ENCODE assay signal across 8 cellular contexts in genomic region chr9:62801372-62801811, GRCh38.
DNase-seq lines count a peak whose midpoint lies in the region; ATAC-seq, FAIRE-seq and TF ChIP-seq lines count a peak whose summit lies in the region.
"Not testable (repeated sequence)": the region's sequence is repeated elsewhere in the genome, so short reads cannot be mapped to it uniquely, and the experiment has no call there.

No MANE protein-coding gene starts in this region.

- dilution Hi-C loops in keratinocyte (cut with MboI; ENCODE audit: extremely low pct_ligation_motif_present, low sequenced_read_pairs): not testable (repeated sequence)

- not testable (repeated sequence) for H4K20me1 ChIP-seq in astrocyte (ENCODE audit: insufficient read depth, low read length); keratinocyte (ENCODE audit: control insufficient read depth, extremely low read depth, insufficient read depth, low read length)

- H3K27ac Mint-ChIP-seq in CD4-positive, CD25-positive, alpha-beta regulatory T cell: peak overlapping the region in 1 of 3 donors; percentile 53
- peak overlapping the region; percentile 75 for H3K27ac Mint-ChIP-seq in astrocyte (ENCODE audit: unreplicated experiment)
- not testable (repeated sequence) for H3K27ac Mint-ChIP-seq in neural crest cell (ENCODE audit: unreplicated experiment)

- peak overlapping the region; percentile 66 to 76 (median 70) for H3K4me3 Mint-ChIP-seq in CD4-positive, CD25-positive, alpha-beta regulatory T cell
- H3K4me3 Mint-ChIP-seq in astrocyte (ENCODE audit: unreplicated experiment) (peak overlapping the region; percentile 81), neural crest cell (peak overlapping the region; percentile 83)

- not testable (repeated sequence) for H3K9me1 ChIP-seq in keratinocyte (ENCODE audit: control insufficient read depth, extremely low read depth, insufficient read depth, low read length)

- H3K27me3 ChIP-seq in CD4-positive, CD25-positive, alpha-beta regulatory T cell (ENCODE audit: control insufficient read depth, insufficient read depth, low read length): peaks cover 19% of the 10 kb centered on the region
- H3K27me3 ChIP-seq in HUES48 (ENCODE audit: control insufficient read depth, insufficient read depth, low read length) (peaks cover 78% of the 10 kb centered on the region), esophagus squamous epithelium (peaks cover 0 to 74% (median 8%) of the 10 kb centered on the region in 4 donors), keratinocyte (ENCODE audit: control insufficient read depth, extremely low read depth, insufficient read depth, low read length) (peaks cover 21% of the 10 kb centered on the region), stomach (peaks cover 36 to 71% (median 46%) of the 10 kb centered on the region in 3 donors)
- H3K27me3 ChIP-seq in astrocyte (ENCODE audit: insufficient read depth, low read length): not testable (repeated sequence)

- H3K4me2 ChIP-seq in astrocyte (ENCODE audit: low read length): peak overlapping the region; percentile 87
- peak overlapping the region; percentile 67 for H3K4me2 ChIP-seq in keratinocyte (ENCODE audit: control insufficient read depth, extremely low read depth, insufficient read depth, low read depth, low read length)

- H3K4me1 ChIP-seq in CD4-positive, CD25-positive, alpha-beta regulatory T cell (ENCODE audit: control insufficient read depth, insufficient read depth, low read length, poor library complexity, severe bottlenecking): peaks cover 38% of the 10 kb centered on the region
- not testable (repeated sequence) for H3K4me1 ChIP-seq in HUES48 (ENCODE audit: control insufficient read depth, insufficient read depth, low read length); keratinocyte (ENCODE audit: control insufficient read depth, extremely low read depth, insufficient read depth, low read length)
- peaks cover 28% of the 10 kb centered on the region for H3K4me1 ChIP-seq in astrocyte (ENCODE audit: insufficient read depth, low read length)
- peaks cover 4 to 47% (median 20%) of the 10 kb centered on the region in 3 donors for H3K4me1 ChIP-seq in esophagus squamous epithelium
- peaks cover 26 to 46% (median 38%) of the 10 kb centered on the region in 4 donors for H3K4me1 ChIP-seq in stomach

- H3K9ac ChIP-seq in HUES48 (ENCODE audit: low read depth, low read length); keratinocyte (ENCODE audit: control insufficient read depth, extremely low read depth, insufficient read depth, low read length): not testable (repeated sequence)
- peak overlapping the region; percentile 95 for H3K9ac ChIP-seq in astrocyte (ENCODE audit: low read length)

- H3K79me2 ChIP-seq in astrocyte (ENCODE audit: insufficient read depth, low read length): peaks cover 46% of the 10 kb centered on the region
- H3K79me2 ChIP-seq in keratinocyte (ENCODE audit: control insufficient read depth, insufficient read depth, low read length): not testable (repeated sequence)

- ATAC-seq in CD4-positive, CD25-positive, alpha-beta regulatory T cell (ENCODE audit: low read depth in 2 of 2): not testable (repeated sequence)

- H3K9me3 ChIP-seq in CD4-positive, CD25-positive, alpha-beta regulatory T cell (ENCODE audit: control insufficient read depth in 2 of 2, low read length in 2 of 2); HUES48 (ENCODE audit: control insufficient read depth, insufficient read depth, low read length); astrocyte (ENCODE audit: insufficient read depth, low read depth, low read length); esophagus squamous epithelium; keratinocyte (ENCODE audit: control insufficient read depth, low read depth, low read length): not testable (repeated sequence)
- H3K9me3 ChIP-seq in stomach: peaks cover 0 to 25% (median 6%) of the 10 kb centered on the region in 4 donors

- not testable (repeated sequence) for H3K36me3 ChIP-seq in CD4-positive, CD25-positive, alpha-beta regulatory T cell (ENCODE audit: control insufficient read depth, insufficient read depth, low read length); HUES48 (ENCODE audit: control insufficient read depth, insufficient read depth, low read length); astrocyte (ENCODE audit: insufficient read depth, low read length); esophagus squamous epithelium; keratinocyte (ENCODE audit: control insufficient read depth in 2 of 2, extremely low read depth in 1 of 2, insufficient read depth in 2 of 2, low read length in 2 of 2); stomach

- peaks cover 63% of the 10 kb centered on the region for H3K27me3 Mint-ChIP-seq in CD4-positive, CD25-positive, alpha-beta regulatory T cell
- H3K27me3 Mint-ChIP-seq in astrocyte (ENCODE audit: low read depth, unreplicated experiment): peaks cover 59% of the 10 kb centered on the region
- H3K27me3 Mint-ChIP-seq in neural crest cell (ENCODE audit: low read depth): peaks cover 75% of the 10 kb centered on the region

- not testable (repeated sequence) for TF ChIP-seq POLR2A in esophagus squamous epithelium (IDR thresholded peaks at IDR 0.05); stomach (IDR thresholded peaks at IDR 0.05)

- not testable (repeated sequence) for H3K27ac ChIP-seq in CD4-positive, CD25-positive, alpha-beta regulatory T cell (ENCODE audit: insufficient read depth, low read length, poor library complexity, severe bottlenecking); HUES48 (ENCODE audit: low read depth, low read length); keratinocyte (ENCODE audit: control insufficient read depth, insufficient read depth, low read length)
- peak overlapping the region; percentile 94 for H3K27ac ChIP-seq in astrocyte (ENCODE audit: low read depth, low read length)
- H3K27ac ChIP-seq in esophagus squamous epithelium: peak overlapping the region in 3 of 4 donors; percentile 69 to 84 (median 77)
- peak overlapping the region in 4 of 5 donors; percentile 71 to 80 (median 78) for H3K27ac ChIP-seq in stomach

- H3K9me3 Mint-ChIP-seq in CD4-positive, CD25-positive, alpha-beta regulatory T cell: peaks cover 0 to 13% (median 3%) of the 10 kb centered on the region in 7 donors
- H3K9me3 Mint-ChIP-seq in astrocyte (ENCODE audit: unreplicated experiment): peaks cover 24% of the 10 kb centered on the region
- not testable (repeated sequence) for H3K9me3 Mint-ChIP-seq in neural crest cell

- peak in 1 of 3 donors; percentile 15 for DNase-seq in CD4-positive, CD25-positive, alpha-beta regulatory T cell
- DNase-seq in activated CD4-positive, alpha-beta T cell treated with anti-CD3 and anti-CD28 coated beads for 1 hour: peak; percentile 9
- DNase-seq in astrocyte (ENCODE audit: low read depth): peak; percentile 18
- DNase-seq in esophagus squamous epithelium (lab: John Stamatoyannopoulos, UW); keratinocyte (ENCODE audit: low read depth, low spot score); neural crest cell (ENCODE audit: low read depth, low spot score); stomach: not testable (repeated sequence)

- FAIRE-seq in astrocyte (lab: Jason Lieb, UNC); keratinocyte (lab: Jason Lieb, UNC): not testable (repeated sequence)

- intact Hi-C loops in esophagus squamous epithelium (cut with DNase I); stomach (cut with DNase I; ENCODE audit: low total_unique reads): not testable (repeated sequence)

- 47 to 50% methylated on average over 15 of the region's 15 CpGs for WGBS in esophagus squamous epithelium, 2 donors
- 22 to 28% (median 23%) methylated on average over 15 of the region's 15 CpGs for WGBS in stomach, 5 donors

- H3K4me3 ChIP-seq in CD4-positive, CD25-positive, alpha-beta regulatory T cell (ENCODE audit: low read depth, low read length): not testable (repeated sequence)
- H3K4me3 ChIP-seq in HUES48 (ENCODE audit: low read depth, low read length): peak overlapping the region; percentile 71
- peak overlapping the region; percentile 73 for H3K4me3 ChIP-seq in astrocyte (ENCODE audit: insufficient read depth, low read depth, low read length)
- peak overlapping the region; percentile 42 to 65 (median 54) for H3K4me3 ChIP-seq in esophagus squamous epithelium
- H3K4me3 ChIP-seq in keratinocyte (ENCODE audit: control insufficient read depth in 2 of 3, extremely low read depth in 1 of 3, insufficient read depth in 2 of 3, low read depth in 1 of 3, low read length in 3 of 3): peak overlapping the region in 1 of 3 experiments; percentile 26
- H3K4me3 ChIP-seq in stomach: peak overlapping the region; percentile 42 to 54 (median 48)

- not testable (repeated sequence) for TF ChIP-seq CTCF in astrocyte (IDR thresholded peaks at IDR 0.05; ENCODE audit: insufficient read depth, low read depth, low read length); esophagus squamous epithelium (IDR thresholded peaks at IDR 0.05); keratinocyte (optimal IDR thresholded peaks at IDR 0.05 in 1 of 3, IDR thresholded peaks at IDR 0.05 in 1 of 3, conservative IDR thresholded peaks at IDR 0.05 in 1 of 3; ENCODE audit: extremely low read depth in 1 of 3, insufficient read depth in 2 of 3, low read length in 3 of 3); neural crest cell (conservative IDR thresholded peaks at IDR 0.05); stomach (IDR thresholded peaks at IDR 0.05)

- TF ChIP-seq EP300 in stomach (IDR thresholded peaks at IDR 0.05): not testable (repeated sequence)

- H2AFZ ChIP-seq in astrocyte (ENCODE audit: low read depth, low read length): peak overlapping the region; percentile 94
- not testable (repeated sequence) for H2AFZ ChIP-seq in keratinocyte (ENCODE audit: control insufficient read depth, low read length)

- H3K4me1 Mint-ChIP-seq in CD4-positive, CD25-positive, alpha-beta regulatory T cell: peaks cover 8 to 39% (median 28%) of the 10 kb centered on the region in 4 donors
- H3K4me1 Mint-ChIP-seq in astrocyte (ENCODE audit: low read depth, unreplicated experiment): not testable (repeated sequence)
- H3K4me1 Mint-ChIP-seq in neural crest cell: peaks cover 26% of the 10 kb centered on the region

- not testable (repeated sequence) for H3K36me3 Mint-ChIP-seq in CD4-positive, CD25-positive, alpha-beta regulatory T cell; astrocyte (ENCODE audit: low read depth, unreplicated experiment)
- peaks cover 25% of the 10 kb centered on the region for H3K36me3 Mint-ChIP-seq in neural crest cell (ENCODE audit: low read depth)
